Comparison of ENCODE assay signal across 9 cellular contexts in genomic region chr3:186787642-186788481, GRCh38. TPM values are rescaled to one million over a fixed set of nuclear protein-coding genes. Genes with fewer than 3 reads are reported as not detected.
A peak's percentile ranks its signal among the peaks of the same experiment; 100 is the strongest.
DNase-seq lines count a peak whose midpoint lies in the region; TF ChIP-seq lines count a peak whose summit lies in the region.
"Had no signal": no experiment of that assay in that cellular context is flagged by ENCODE, and none has a peak within 500 bp of the region (broad histone marks: within the 10 kb centered on the region; RNA-seq: fewer than 3 reads in every experiment).

No MANE protein-coding gene starts in this region.

- H3K27ac ChIP-seq in mammary epithelial cell (ENCODE audit: insufficient read depth, low read depth, low read length): no peak overlapping the region
- peak overlapping the region; percentile 100 for H3K27ac ChIP-seq in neural progenitor cell

- in situ Hi-C loops in mammary epithelial cell (cut with MboI; ENCODE audit: low sequenced_read_pairs in 2 of 2) (loop anchor here in 1 of 2 donors (10.0 kb wide), 1 partner anchor 153 kb away; no protein-coding TSS in a partner anchor), KBM-7 (cut with MboI; ENCODE audit: low pct_unique_long_range_greater_than_20kb, low sequenced_read_pairs) (no loop called here)

- H3K4me1 ChIP-seq in Loucy (ENCODE audit: insufficient read depth, low read length, poor library complexity, severe bottlenecking) (peaks cover 43% of the 10 kb centered on the region), mammary epithelial cell (ENCODE audit: insufficient read depth, low read length) (peaks cover 19% of the 10 kb centered on the region), neural progenitor cell (peaks cover 23% of the 10 kb centered on the region)

- dilution Hi-C loops in mammary epithelial cell (cut with HindIII; ENCODE audit: low sequenced_read_pairs): loop anchor here (10.0 kb wide), 1 partner anchor 223 kb away; the partner anchor contains the start of gene TBCCD1

- no peaks in the 10 kb centered on the region for H3K9me2 ChIP-seq in Loucy (replicated peaks; ENCODE audit: low read depth, low read length)

- WGBS in mammary epithelial cell (ENCODE audit: low coverage, missing lambda C conversion rate): 70% methylated on average over 15 of the region's 15 CpGs

- H3K9me3 Mint-ChIP-seq in neural progenitor cell: peaks cover 2% of the 10 kb centered on the region

- peak overlapping the region; percentile 83 for H3K4me3 ChIP-seq in Loucy (ENCODE audit: low read length, poor library complexity, severe bottlenecking)
- peak overlapping the region in 2 of 3 experiments; percentile 16 to 81 for H3K4me3 ChIP-seq in mammary epithelial cell (replicated peaks in 1 of 3; ENCODE audit: insufficient read depth in 1 of 3, low read depth in 2 of 3, low read length in 3 of 3)
- peak overlapping the region; percentile 97 for H3K4me3 ChIP-seq in neural progenitor cell

- no peak overlapping the region for H3K27ac Mint-ChIP-seq in neural progenitor cell

- no peak overlapping the region for H3K4me3 Mint-ChIP-seq in neural progenitor cell

- H3K36me3 ChIP-seq in Loucy (ENCODE audit: insufficient read depth, low read length) (peaks cover 90% of the 10 kb centered on the region), mammary epithelial cell (ENCODE audit: insufficient read depth, low read length) (peaks cover 63% of the 10 kb centered on the region), neural progenitor cell (peaks cover 52% of the 10 kb centered on the region)

- intact Hi-C loops in mammary epithelial cell (cut with micrococcal nuclease): loop anchor here (10.0 kb wide), 1 partner anchor 683 kb away; the partner anchor contains the start of gene ETV5

- H2AFZ ChIP-seq in Loucy (ENCODE audit: low read length): no peak overlapping the region
- no peak overlapping the region for H2AFZ ChIP-seq in mammary epithelial cell (ENCODE audit: low read depth, low read length)
- H2AFZ ChIP-seq in neural progenitor cell (replicated peaks): no peak overlapping the region

- CTCF ChIA-PET in mammary epithelial cell (lab: Charles Lee; ENCODE audit: low non-redundant PET): no interaction called here

- H3K36me3 Mint-ChIP-seq in neural progenitor cell: peaks cover 50% of the 10 kb centered on the region

- H3K27me3 ChIP-seq in Loucy (ENCODE audit: insufficient read depth, low read length, poor library complexity, severe bottlenecking) (peaks cover 17% of the 10 kb centered on the region), mammary epithelial cell (ENCODE audit: insufficient read depth, low read length) (no peaks in the 10 kb centered on the region), neural progenitor cell (no peaks in the 10 kb centered on the region)

- H3K4me2 ChIP-seq in Loucy (ENCODE audit: low read depth, low read length, poor library complexity, severe bottlenecking) (peak overlapping the region; percentile 98), mammary epithelial cell (ENCODE audit: insufficient read depth, low read depth, low read length) (peak overlapping the region; percentile 86), neural progenitor cell (peak overlapping the region; percentile 96)

- TF ChIP-seq CTCF in Loucy (conservative IDR thresholded peaks at IDR 0.05; ENCODE audit: low read length): no peak
- TF ChIP-seq CTCF in mammary epithelial cell (conservative IDR thresholded peaks at IDR 0.05 in 1 of 2, IDR thresholded peaks at IDR 0.05 in 1 of 2; ENCODE audit: extremely low read depth in 1 of 2, insufficient read depth in 1 of 2, low read depth in 1 of 2, low read length in 2 of 2): no peak
- TF ChIP-seq CTCF in neural progenitor cell (IDR thresholded peaks at IDR 0.05): no peak

- H3K27me3 Mint-ChIP-seq in neural progenitor cell (ENCODE audit: insufficient read depth, low read depth): peaks cover 9% of the 10 kb centered on the region

- peaks cover 53% of the 10 kb centered on the region for H3F3A ChIP-seq in Loucy (ENCODE audit: low read depth)
- peaks cover 94% of the 10 kb centered on the region for H3F3A ChIP-seq in neural progenitor cell (ENCODE audit: low read depth)

- H3K4me1 Mint-ChIP-seq in neural progenitor cell: peaks cover 41% of the 10 kb centered on the region

- peaks cover 70% of the 10 kb centered on the region for H3K79me2 ChIP-seq in Loucy (ENCODE audit: insufficient read depth, low read length)
- peaks cover 58% of the 10 kb centered on the region for H3K79me2 ChIP-seq in mammary epithelial cell (ENCODE audit: insufficient read depth, low read length)
- peaks cover 60% of the 10 kb centered on the region for H3K79me2 ChIP-seq in neural progenitor cell (ENCODE audit: low read depth)

- H4K20me1 ChIP-seq in Loucy (ENCODE audit: insufficient read depth, low read length, poor library complexity, severe bottlenecking) (peaks cover 82% of the 10 kb centered on the region), mammary epithelial cell (ENCODE audit: insufficient read depth, low read length) (peaks cover 54% of the 10 kb centered on the region), neural progenitor cell (ENCODE audit: low read depth) (peaks cover 77% of the 10 kb centered on the region)

- BruUV-seq in mammary epithelial cell (replicated peaks; lab: Mats Ljungman, UMichigan): no TSS peak

- H3K9me3 ChIP-seq in Loucy (ENCODE audit: insufficient read depth, low read depth, low read length) (no peaks in the 10 kb centered on the region), mammary epithelial cell (replicated peaks; ENCODE audit: insufficient read depth, low read length) (no peaks in the 10 kb centered on the region), neural progenitor cell (ENCODE audit: low read depth) (no peaks in the 10 kb centered on the region)

- DNase-seq in NCI-H2107 treated with DMSO at 0.1 percent for 48 hours (lab: John Stamatoyannopoulos, UW; ENCODE audit: unreplicated experiment) (peak; percentile 29), NCI-H2107 (lab: John Stamatoyannopoulos, UW) (no peak), mammary epithelial cell (no peak), neural progenitor cell (ENCODE audit: low spot score) (no peak), NCI-H1930 (lab: John Stamatoyannopoulos, UW) (no peak), NCI-H510A treated with DMSO at 0.1 percent for 48 hours (lab: John Stamatoyannopoulos, UW) (no peak), KBM-7 (no peak)
- DNase-seq: NCI-H524 had no signal

- H3K9ac ChIP-seq in Loucy (ENCODE audit: low read depth, low read length, poor library complexity, severe bottlenecking) (peak overlapping the region; percentile 100), mammary epithelial cell (ENCODE audit: insufficient read depth, low read length) (peak overlapping the region; percentile 9), neural progenitor cell (no peak overlapping the region)

RNA-seq across cellular contexts. Expression of gene EIF4A2, which starts 4.5 kb away (rescaled TPM):
- 100 to 1,000 TPM; 291 to 441 TPM for total RNA-seq in mammary epithelial cell
- 161 TPM for polyA plus RNA-seq in mammary epithelial cell
- 86.0 TPM for polyA minus RNA-seq in mammary epithelial cell
- 841 and 1,764 TPM in 2 replicates for total RNA-seq in neural progenitor cell (ENCODE audit: low replicate concordance)

RNA-seq across cellular contexts. Expression of gene RFC4, which starts 18.4 kb away (rescaled TPM):
- total RNA-seq in mammary epithelial cell (10 to 100 TPM; 12.3 to 27.5 TPM), neural progenitor cell (ENCODE audit: low replicate concordance) (127 and 187 TPM in 2 replicates)
- polyA plus RNA-seq in mammary epithelial cell: 23.3 TPM
- 25.0 TPM for polyA minus RNA-seq in mammary epithelial cell

RNA-seq across cellular contexts. Expression of gene ADIPOQ, which starts 54.6 kb away (rescaled TPM):
- total RNA-seq in mammary epithelial cell (not detected), neural progenitor cell (ENCODE audit: low replicate concordance) (not detected in 2 replicates)
- not detected for polyA plus RNA-seq in mammary epithelial cell
- not detected for polyA minus RNA-seq in mammary epithelial cell
